ENCODE assay signal across 1 cellular context in genomic region chr10:5861269-5862031, GRCh38.
A peak's percentile ranks its signal among the peaks of the same experiment; 100 is the strongest.
TF ChIP-seq lines count a peak whose summit lies in the region.

No MANE protein-coding gene starts in this region.

TF ChIP-seq in HepG2, 621 proteins besides CTCF, POLR2A, EP300 and RAD21 (continued from another document and continues in another):
- TF ChIP-seq CSRNP1 (CRISPR knock-in tag; IDR thresholded peaks at IDR 0.05) (no peak), ZNF333 (CRISPR knock-in tag; IDR thresholded peaks at IDR 0.05; ENCODE audit: borderline replicate concordance) (no peak), ZNF205 (CRISPR knock-in tag; IDR thresholded peaks at IDR 0.05) (no peak), ZNF775 (CRISPR knock-in tag; IDR thresholded peaks at IDR 0.05; ENCODE audit: borderline replicate concordance) (no peak), ZNF460 (CRISPR knock-in tag; IDR thresholded peaks at IDR 0.05; ENCODE audit: borderline replicate concordance) (peak; percentile 92), ZNF18 (CRISPR knock-in tag; IDR thresholded peaks at IDR 0.05; ENCODE audit: insufficient replicate concordance) (no peak), ZNF724P (CRISPR knock-in tag; IDR thresholded peaks at IDR 0.05; ENCODE audit: borderline replicate concordance) (no peak), ZBTB4 (CRISPR knock-in tag; IDR thresholded peaks at IDR 0.05; ENCODE audit: borderline replicate concordance) (no peak), ZKSCAN8 (CRISPR knock-in tag; IDR thresholded peaks at IDR 0.05; ENCODE audit: borderline replicate concordance) (no peak), NR2F6 (IDR thresholded peaks at IDR 0.05) (peak; percentile 47; the same call in 1 of the 2 replicates), NR2F6 (CRISPR knock-in tag; IDR thresholded peaks at IDR 0.05) (peak; percentile 51; the same call in 1 of the 2 replicates), MEIS2 (CRISPR knock-in tag; IDR thresholded peaks at IDR 0.05) (no peak), AFF4 (CRISPR knock-in tag; IDR thresholded peaks at IDR 0.05) (no peak), ZNF614 (CRISPR knock-in tag; IDR thresholded peaks at IDR 0.05; ENCODE audit: borderline replicate concordance) (no peak), ZNF160 (CRISPR knock-in tag; IDR thresholded peaks at IDR 0.05) (no peak), CC2D1A (CRISPR knock-in tag; IDR thresholded peaks at IDR 0.05) (no peak), ELF4 (CRISPR knock-in tag; IDR thresholded peaks at IDR 0.05; ENCODE audit: borderline replicate concordance) (no peak), IKZF4 (CRISPR knock-in tag; IDR thresholded peaks at IDR 0.05; ENCODE audit: borderline replicate concordance, low read depth, not compliant biosample characterization) (no peak), FOSL1 (CRISPR knock-in tag; IDR thresholded peaks at IDR 0.05; ENCODE audit: borderline replicate concordance) (peak; percentile 69; the same call in 1 of the 2 replicates), ZNF709 (CRISPR knock-in tag; IDR thresholded peaks at IDR 0.05) (no peak), TFE3 (CRISPR knock-in tag; IDR thresholded peaks at IDR 0.05) (peak; percentile 13; the same call in 1 of the 2 replicates), ZFP36 (IDR thresholded peaks at IDR 0.05; ENCODE audit: borderline replicate concordance, low read depth, low read length, partially characterized antibody) (no peak), ZNF292 (CRISPR knock-in tag; IDR thresholded peaks at IDR 0.05; ENCODE audit: borderline replicate concordance, low read depth) (no peak), CCAR2 (optimal IDR thresholded peaks at IDR 0.05; ENCODE audit: low read depth, low read length) (no peak), ZNF558 (CRISPR knock-in tag; IDR thresholded peaks at IDR 0.05; ENCODE audit: borderline replicate concordance) (no peak), ZMAT3 (CRISPR knock-in tag; conservative IDR thresholded peaks at IDR 0.05) (no peak), ZNF589 (CRISPR knock-in tag; conservative IDR thresholded peaks at IDR 0.05) (no peak), SSRP1 (CRISPR knock-in tag; IDR thresholded peaks at IDR 0.05) (no peak), SP140L (CRISPR knock-in tag; IDR thresholded peaks at IDR 0.05; ENCODE audit: borderline replicate concordance) (no peak), ZNF564 (CRISPR knock-in tag; IDR thresholded peaks at IDR 0.05) (no peak), HNRNPL (IDR thresholded peaks at IDR 0.05; ENCODE audit: low read depth, low read length) (no peak), ELF3 (CRISPR knock-in tag; IDR thresholded peaks at IDR 0.05) (peak; percentile 30; the same call in 1 of the 2 replicates), ZNF501 (CRISPR knock-in tag; IDR thresholded peaks at IDR 0.05) (no peak), RORA (CRISPR knock-in tag; IDR thresholded peaks at IDR 0.05) (no peak), ZBTB46 (CRISPR knock-in tag; IDR thresholded peaks at IDR 0.05; ENCODE audit: borderline replicate concordance) (no peak), ZNF747 (CRISPR knock-in tag; IDR thresholded peaks at IDR 0.05; ENCODE audit: borderline replicate concordance) (no peak), ZNF615 (CRISPR knock-in tag; IDR thresholded peaks at IDR 0.05; ENCODE audit: borderline replicate concordance) (no peak), SETDB1 (CRISPR knock-in tag; IDR thresholded peaks at IDR 0.05; ENCODE audit: borderline replicate concordance) (no peak), THRA (CRISPR knock-in tag; IDR thresholded peaks at IDR 0.05; ENCODE audit: borderline replicate concordance) (no peak), FOXA3 (CRISPR knock-in tag; IDR thresholded peaks at IDR 0.05) (peak; percentile 40; the same call in 1 of the 2 replicates), LRRFIP1 (CRISPR knock-in tag; conservative IDR thresholded peaks at IDR 0.05) (no peak), ZNF691 (CRISPR knock-in tag; IDR thresholded peaks at IDR 0.05; ENCODE audit: borderline replicate concordance, low read depth) (no peak), KLF16 (CRISPR knock-in tag; IDR thresholded peaks at IDR 0.05) (no peak), ZNF362 (CRISPR knock-in tag; IDR thresholded peaks at IDR 0.05; ENCODE audit: borderline replicate concordance) (no peak)
